ENCODE assay signal across 23 cellular contexts in the genomic region with DNA sequence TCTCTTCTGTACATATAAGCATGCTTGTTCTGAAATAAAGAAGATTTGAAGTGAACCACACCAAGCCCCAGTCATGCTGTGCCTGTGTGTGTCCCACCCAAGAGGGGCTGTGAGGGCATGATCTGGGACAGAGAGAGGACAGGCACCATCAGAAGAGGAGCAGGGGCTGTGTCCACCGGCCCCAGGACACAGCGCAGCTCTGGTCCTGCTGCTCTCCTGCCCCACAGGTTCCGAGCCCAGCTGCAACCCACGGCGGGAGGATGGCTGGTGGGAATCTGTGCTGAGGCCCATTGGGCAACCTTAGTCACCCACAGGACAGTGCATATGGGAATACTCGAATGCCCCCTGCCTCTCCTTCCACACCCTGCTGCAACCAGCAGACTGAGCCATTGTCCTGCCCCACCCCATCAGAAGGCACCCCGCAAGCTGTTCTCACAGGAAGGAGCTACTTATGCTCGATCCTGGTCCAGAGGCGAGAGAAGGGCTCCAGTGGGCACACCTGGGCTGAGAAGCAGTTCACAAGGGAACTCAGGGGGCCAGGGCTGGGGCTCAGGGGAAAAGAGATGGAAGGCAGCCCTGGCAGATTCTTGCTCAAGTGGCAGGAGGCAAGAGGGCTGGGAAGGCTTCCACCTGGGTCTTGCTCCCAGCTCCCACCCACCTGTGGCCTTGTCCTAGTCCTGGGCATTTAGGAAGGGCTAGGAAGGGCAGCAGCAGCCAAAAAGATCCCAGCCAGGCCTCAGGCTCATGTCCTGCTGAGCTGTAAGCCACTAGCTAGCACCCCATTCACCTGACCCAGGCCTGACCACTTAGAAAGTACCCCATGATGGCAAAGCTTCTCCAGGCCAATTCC. TPM values are rescaled to one million over a fixed set of nuclear protein-coding genes. Genes with fewer than 3 reads are reported as not detected.
DNase-seq lines count a peak whose midpoint lies in the region; ATAC-seq, FAIRE-seq and TF ChIP-seq lines count a peak whose summit lies in the region.
"Had no signal": no experiment of that assay in that cellular context is flagged by ENCODE, and none has a peak within 500 bp of the region (broad histone marks: within the 10 kb centered on the region; RNA-seq: fewer than 3 reads in every experiment).

No MANE protein-coding gene starts in this region.

- H3K4me3 ChIP-seq in heart left ventricle (no peak overlapping the region), lower lobe of right lung (no peak overlapping the region), thoracic aorta (no peak overlapping the region)
- H3K4me3 ChIP-seq: A549, GM12878, GM23338 had no signal

- no peak for TF ChIP-seq POLR2A in heart left ventricle (IDR thresholded peaks at IDR 0.05)
- TF ChIP-seq POLR2A in H54 (IDR thresholded peaks at IDR 0.05; ENCODE audit: low read depth, low read length), result no peak

- no peaks in the 10 kb centered on the region for H3K4me1 Mint-ChIP-seq in chondrocyte (ENCODE audit: low read depth)

- DNase-seq in chondrocyte (ENCODE audit: low spot score), result peak; percentile 61
- DNase-seq in heart left ventricle, result no peak
- peak; percentile 31 for DNase-seq in lower lobe of right lung
- DNase-seq in thoracic aorta (ENCODE audit: low spot score), result no peak
- no peak for DNase-seq in H54 (ENCODE audit: insufficient read length, low spot score)
- DNase-seq in stimulated activated CD4-positive, alpha-beta T cell treated with anti-CD3 and anti-CD28 coated beads, Interleukin-2, amount 100 ng/mL, for 24 hours, result no peak
- DNase-seq in H4 (ENCODE audit: low spot score), result no peak
- DNase-seq: CD8-positive, alpha-beta T cell; DMS53; EL; KBM-7; NCI-H1105 treated with DMSO at 0.1 percent for 48 hours; NCI-H1694 treated with DMSO at 0.1 percent for 48 hours; NCI-H2227 treated with DMSO at 0.1 percent for 48 hours; NCI-H510A treated with DMSO at 0.1 percent for 48 hours; NCI-H82; OCI-M1; RPMI8226 had no signal

- H3K9me3 ChIP-seq in heart left ventricle, result no peaks in the 10 kb centered on the region
- no peaks in the 10 kb centered on the region for H3K9me3 ChIP-seq in lower lobe of right lung
- no peaks in the 10 kb centered on the region for H3K9me3 ChIP-seq in thoracic aorta
- H3K9me3 ChIP-seq: A549 had no signal

- no peak overlapping the region for H3K4me3 Mint-ChIP-seq in chondrocyte (ENCODE audit: unreplicated experiment)
- H3K4me3 Mint-ChIP-seq: CD8-positive, alpha-beta T cell; GM23338 had no signal

- TF ChIP-seq CTCF in chondrocyte (IDR thresholded peaks at IDR 0.05) (no peak), heart left ventricle (IDR thresholded peaks at IDR 0.05) (no peak), lower lobe of right lung (IDR thresholded peaks at IDR 0.05) (no peak), thoracic aorta (IDR thresholded peaks at IDR 0.05) (no peak)

- H3K27ac ChIP-seq in heart left ventricle (peak overlapping the region in 3 of 12 donors; percentile 15 to 38 (median 27)), lower lobe of right lung (no peak overlapping the region), thoracic aorta (peak overlapping the region; percentile 28 to 49)
- H3K27ac ChIP-seq: A549 had no signal

- H3K4me1 ChIP-seq in heart left ventricle (peaks cover 0 to 22% (median under 1%) of the 10 kb centered on the region in 12 donors), lower lobe of right lung (no peaks in the 10 kb centered on the region), thoracic aorta (ENCODE audit: control insufficient read depth in 1 of 2, low read depth in 2 of 2) (no peaks in the 10 kb centered on the region)
- H3K4me1 ChIP-seq: A549 had no signal

- H3K9me3 Mint-ChIP-seq in chondrocyte (ENCODE audit: low read depth), result no peaks in the 10 kb centered on the region
- H3K9me3 Mint-ChIP-seq: CD8-positive, alpha-beta T cell; GM23338 had no signal

- intact Hi-C loops in heart left ventricle (cut with DNase I) (no loop called here), lower lobe of right lung (cut with DNase I) (no loop called here)

- H3K27me3 Mint-ChIP-seq in chondrocyte (ENCODE audit: low read depth), result no peaks in the 10 kb centered on the region

- 84 to 91% (median 88%) methylated on average over 7 to 9 of the region's 9 CpGs for WGBS in heart left ventricle, 4 donors

- no peak for FAIRE-seq in H54 (lab: Jason Lieb, UNC)
- FAIRE-seq: A549, GM12878, HepG2 had no signal

- H3K36me3 ChIP-seq in heart left ventricle (peaks cover 0 to 93% (median 37%) of the 10 kb centered on the region in 9 donors), lower lobe of right lung (no peaks in the 10 kb centered on the region), thoracic aorta (peaks cover 49% of the 10 kb centered on the region)

- no peak overlapping the region for H3K27ac Mint-ChIP-seq in chondrocyte (ENCODE audit: unreplicated experiment)
- H3K27ac Mint-ChIP-seq: CD8-positive, alpha-beta T cell; GM23338 had no signal

- no peaks in the 10 kb centered on the region for H3K27me3 ChIP-seq in heart left ventricle
- no peaks in the 10 kb centered on the region for H3K27me3 ChIP-seq in lower lobe of right lung (ENCODE audit: low read depth)
- no peaks in the 10 kb centered on the region for H3K27me3 ChIP-seq in thoracic aorta (replicated peaks; ENCODE audit: insufficient read depth)

- ATAC-seq in heart left ventricle, result peak in 3 of 4 donors; percentile 0 to 2 (median 0)
- peak; percentile 5 to 13 for ATAC-seq in lower lobe of right lung
- ATAC-seq in thoracic aorta (ENCODE audit: insufficient number of reproducible peaks, low FRiP score, low read depth), result no peak
- ATAC-seq: A549; CD8-positive, alpha-beta T cell; GM12878; GM23338; HepG2 had no signal

- H3K36me3 Mint-ChIP-seq in chondrocyte (ENCODE audit: low read depth), result peaks cover 5% of the 10 kb centered on the region
- H3K36me3 Mint-ChIP-seq: CD8-positive, alpha-beta T cell had no signal

RNA-seq across cellular contexts. Expression of gene LDB3, which starts 31.9 kb away (rescaled TPM):
- total RNA-seq in chondrocyte (4.0 to 22.7 TPM (median 21.5 TPM) in 3 replicates), heart left ventricle (1,000 to 10,000 TPM in 7 of 9 donors, 100 to 1,000 TPM in 2; 800 to 1,716 (median 1,273) TPM), lower lobe of right lung (2.2 TPM), thoracic aorta (10 to 100 TPM; 59.5 to 63.8 TPM)
- polyA plus RNA-seq in heart left ventricle, result 1,000 to 10,000 TPM in 1 of 2 donors, 100 to 1,000 TPM in 1; 165 to 1,759 TPM
- total RNA-seq in H4 (2014; rRNA removed; shearing (Covaris generic)), result 0.08 and 0.16 TPM in 2 replicates
- total RNA-seq: CD8-positive, alpha-beta T cell; HepG2 had no signal
- polyA plus RNA-seq: HepG2 had no signal

RNA-seq across cellular contexts. Expression of gene OPN4, which starts 45.9 kb away (rescaled TPM):
- not detected in 3 replicates for total RNA-seq in chondrocyte
- under 1 TPM in 3 of 9 donors, not detected in 6; 0.19 to 0.28 (median 0.25) TPM for total RNA-seq in heart left ventricle
- polyA plus RNA-seq in heart left ventricle, result under 1 TPM; 0.03 to 0.08 TPM
- total RNA-seq in lower lobe of right lung, result not detected
- not detected for total RNA-seq in thoracic aorta
- total RNA-seq in H4 (2014; rRNA removed; shearing (Covaris generic)), result 0.02 and 0.35 TPM in 2 replicates
- total RNA-seq: CD8-positive, alpha-beta T cell; GM12878; GM23338; HepG2 had no signal
- polyA plus RNA-seq: A549, BJ, GM12878, GM23338, HepG2 had no signal

RNA-seq across cellular contexts. Expression of gene BMPR1A, which starts 56.2 kb away (rescaled TPM):
- total RNA-seq in chondrocyte, result 67.2 to 79.7 TPM (median 74.2 TPM) in 3 replicates
- total RNA-seq in heart left ventricle, result 10 to 100 TPM; 19.9 to 72.0 (median 46.1) TPM
- 10 to 100 TPM in 1 of 2 donors, 1 to 10 TPM in 1; 6.3 to 18.6 TPM for polyA plus RNA-seq in heart left ventricle
- total RNA-seq in lower lobe of right lung, result 37.0 TPM
- 100 to 1,000 TPM in 1 of 2 donors, 10 to 100 TPM in 1; 69.0 to 130 TPM for total RNA-seq in thoracic aorta
- total RNA-seq in H4 (2014; rRNA removed; shearing (Covaris generic)), result 29.3 and 32.2 TPM in 2 replicates

Comparison
In these comparisons a context has a peak if more than half of its experiments do, and no peak if none do; other contexts are left out.
1. DNase-seq: peak in chondrocyte (single experiment) and lower lobe of right lung (single experiment); none in heart left ventricle (0 of 5), thoracic aorta (single experiment), H54 (single experiment), stimulated activated CD4-positive, alpha-beta T cell treated with anti-CD3 and anti-CD28 coated beads, Interleukin-2, amount 100 ng/mL, for 24 hours (0 of 2) and H4 (single experiment).
2. RNA of gene LDB3, which starts 31.9 kb away (total RNA-seq): 800 to 1,716 TPM in heart left ventricle; 59.5 to 63.8 TPM in thoracic aorta, 4.0 to 22.7 TPM in chondrocyte, 2.2 TPM in lower lobe of right lung (single experiment) and 0.08 to 0.16 TPM in H4; every median in the first group is over 10 times any median in the second.